In the genomic region with DNA sequence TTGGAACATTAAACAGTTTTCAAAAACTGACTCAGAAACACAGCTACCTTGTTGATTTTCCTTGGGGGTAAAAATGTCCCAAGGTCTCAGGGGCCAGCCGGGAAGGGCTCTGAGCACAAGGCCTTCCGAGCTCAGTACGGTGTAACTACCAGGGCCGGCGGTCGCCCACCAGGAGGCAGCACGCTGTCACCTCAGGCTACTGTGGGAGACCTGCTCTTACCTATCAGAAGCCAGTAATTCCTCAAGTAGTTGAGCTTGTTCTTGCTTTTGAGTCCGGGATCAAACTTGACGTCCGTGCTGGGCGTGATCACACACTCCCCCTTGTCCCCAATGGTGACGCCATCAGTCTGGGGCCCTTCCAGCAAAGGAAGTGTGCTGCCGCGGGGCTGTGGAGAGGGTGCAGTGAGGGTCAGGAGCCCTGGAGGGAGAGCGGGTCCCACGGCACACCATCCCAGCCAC, we compare ENCODE assay signal across 1 cellular context.
TF ChIP-seq lines count a peak whose summit lies in the region.

No MANE protein-coding gene starts in this region.

TF ChIP-seq in HepG2, 621 proteins besides CTCF, POLR2A, EP300 and RAD21 (continues in another document):
- TF ChIP-seq, protein P1, sequence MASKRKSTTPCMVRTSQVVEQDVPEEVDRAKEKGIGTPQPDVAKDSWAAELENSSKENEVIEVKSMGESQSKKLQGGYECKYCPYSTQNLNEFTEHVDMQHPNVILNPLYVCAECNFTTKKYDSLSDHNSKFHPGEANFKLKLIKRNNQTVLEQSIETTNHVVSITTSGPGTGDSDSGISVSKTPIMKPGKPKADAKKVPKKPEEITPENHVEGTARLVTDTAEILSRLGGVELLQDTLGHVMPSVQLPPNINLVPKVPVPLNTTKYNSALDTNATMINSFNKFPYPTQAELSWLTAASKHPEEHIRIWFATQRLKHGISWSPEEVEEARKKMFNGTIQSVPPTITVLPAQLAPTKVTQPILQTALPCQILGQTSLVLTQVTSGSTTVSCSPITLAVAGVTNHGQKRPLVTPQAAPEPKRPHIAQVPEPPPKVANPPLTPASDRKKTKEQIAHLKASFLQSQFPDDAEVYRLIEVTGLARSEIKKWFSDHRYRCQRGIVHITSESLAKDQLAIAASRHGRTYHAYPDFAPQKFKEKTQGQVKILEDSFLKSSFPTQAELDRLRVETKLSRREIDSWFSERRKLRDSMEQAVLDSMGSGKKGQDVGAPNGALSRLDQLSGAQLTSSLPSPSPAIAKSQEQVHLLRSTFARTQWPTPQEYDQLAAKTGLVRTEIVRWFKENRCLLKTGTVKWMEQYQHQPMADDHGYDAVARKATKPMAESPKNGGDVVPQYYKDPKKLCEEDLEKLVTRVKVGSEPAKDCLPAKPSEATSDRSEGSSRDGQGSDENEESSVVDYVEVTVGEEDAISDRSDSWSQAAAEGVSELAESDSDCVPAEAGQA (IDR thresholded peaks at IDR 0.05; ENCODE audit: low read depth), result no peak
- TF ChIP-seq, protein P1 (CRISPR knock-in tag; IDR thresholded peaks at IDR 0.05; ENCODE audit: borderline replicate concordance), result no peak
- TF ChIP-seq, protein P2, sequence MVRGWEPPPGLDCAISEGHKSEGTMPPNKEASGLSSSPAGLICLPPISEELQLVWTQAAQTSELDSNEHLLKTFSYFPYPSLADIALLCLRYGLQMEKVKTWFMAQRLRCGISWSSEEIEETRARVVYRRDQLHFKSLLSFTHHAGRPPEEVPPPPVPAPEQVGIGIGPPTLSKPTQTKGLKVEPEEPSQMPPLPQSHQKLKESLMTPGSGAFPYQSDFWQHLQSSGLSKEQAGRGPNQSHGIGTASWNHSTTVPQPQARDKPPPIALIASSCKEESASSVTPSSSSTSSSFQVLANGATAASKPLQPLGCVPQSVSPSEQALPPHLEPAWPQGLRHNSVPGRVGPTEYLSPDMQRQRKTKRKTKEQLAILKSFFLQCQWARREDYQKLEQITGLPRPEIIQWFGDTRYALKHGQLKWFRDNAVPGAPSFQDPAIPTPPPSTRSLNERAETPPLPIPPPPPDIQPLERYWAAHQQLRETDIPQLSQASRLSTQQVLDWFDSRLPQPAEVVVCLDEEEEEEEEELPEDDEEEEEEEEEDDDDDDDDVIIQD (CRISPR knock-in tag; IDR thresholded peaks at IDR 0.05; ENCODE audit: low read depth), result 0 out of 2 replicates have a peak, but pooled peaks have one; percentile 12
- peak; percentile 47; the same call in 1 of the 2 replicates for TF ChIP-seq ZNF331 (CRISPR knock-in tag; IDR thresholded peaks at IDR 0.05)
- TF ChIP-seq, protein P3, sequence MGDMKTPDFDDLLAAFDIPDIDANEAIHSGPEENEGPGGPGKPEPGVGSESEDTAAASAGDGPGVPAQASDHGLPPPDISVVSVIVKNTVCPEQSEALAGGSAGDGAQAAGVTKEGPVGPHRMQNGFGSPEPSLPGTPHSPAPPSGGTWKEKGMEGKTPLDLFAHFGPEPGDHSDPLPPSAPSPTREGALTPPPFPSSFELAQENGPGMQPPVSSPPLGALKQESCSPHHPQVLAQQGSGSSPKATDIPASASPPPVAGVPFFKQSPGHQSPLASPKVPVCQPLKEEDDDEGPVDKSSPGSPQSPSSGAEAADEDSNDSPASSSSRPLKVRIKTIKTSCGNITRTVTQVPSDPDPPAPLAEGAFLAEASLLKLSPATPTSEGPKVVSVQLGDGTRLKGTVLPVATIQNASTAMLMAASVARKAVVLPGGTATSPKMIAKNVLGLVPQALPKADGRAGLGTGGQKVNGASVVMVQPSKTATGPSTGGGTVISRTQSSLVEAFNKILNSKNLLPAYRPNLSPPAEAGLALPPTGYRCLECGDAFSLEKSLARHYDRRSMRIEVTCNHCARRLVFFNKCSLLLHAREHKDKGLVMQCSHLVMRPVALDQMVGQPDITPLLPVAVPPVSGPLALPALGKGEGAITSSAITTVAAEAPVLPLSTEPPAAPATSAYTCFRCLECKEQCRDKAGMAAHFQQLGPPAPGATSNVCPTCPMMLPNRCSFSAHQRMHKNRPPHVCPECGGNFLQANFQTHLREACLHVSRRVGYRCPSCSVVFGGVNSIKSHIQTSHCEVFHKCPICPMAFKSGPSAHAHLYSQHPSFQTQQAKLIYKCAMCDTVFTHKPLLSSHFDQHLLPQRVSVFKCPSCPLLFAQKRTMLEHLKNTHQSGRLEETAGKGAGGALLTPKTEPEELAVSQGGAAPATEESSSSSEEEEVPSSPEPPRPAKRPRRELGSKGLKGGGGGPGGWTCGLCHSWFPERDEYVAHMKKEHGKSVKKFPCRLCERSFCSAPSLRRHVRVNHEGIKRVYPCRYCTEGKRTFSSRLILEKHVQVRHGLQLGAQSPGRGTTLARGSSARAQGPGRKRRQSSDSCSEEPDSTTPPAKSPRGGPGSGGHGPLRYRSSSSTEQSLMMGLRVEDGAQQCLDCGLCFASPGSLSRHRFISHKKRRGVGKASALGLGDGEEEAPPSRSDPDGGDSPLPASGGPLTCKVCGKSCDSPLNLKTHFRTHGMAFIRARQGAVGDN (CRISPR knock-in tag; IDR thresholded peaks at IDR 0.05), result peak; percentile 72
- TF ChIP-seq, protein P4, sequence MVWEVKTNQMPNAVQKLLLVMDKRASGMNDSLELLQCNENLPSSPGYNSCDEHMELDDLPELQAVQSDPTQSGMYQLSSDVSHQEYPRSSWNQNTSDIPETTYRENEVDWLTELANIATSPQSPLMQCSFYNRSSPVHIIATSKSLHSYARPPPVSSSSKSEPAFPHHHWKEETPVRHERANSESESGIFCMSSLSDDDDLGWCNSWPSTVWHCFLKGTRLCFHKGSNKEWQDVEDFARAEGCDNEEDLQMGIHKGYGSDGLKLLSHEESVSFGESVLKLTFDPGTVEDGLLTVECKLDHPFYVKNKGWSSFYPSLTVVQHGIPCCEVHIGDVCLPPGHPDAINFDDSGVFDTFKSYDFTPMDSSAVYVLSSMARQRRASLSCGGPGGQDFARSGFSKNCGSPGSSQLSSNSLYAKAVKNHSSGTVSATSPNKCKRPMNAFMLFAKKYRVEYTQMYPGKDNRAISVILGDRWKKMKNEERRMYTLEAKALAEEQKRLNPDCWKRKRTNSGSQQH (CRISPR knock-in tag; IDR thresholded peaks at IDR 0.05; ENCODE audit: low read depth), result no peak
- peak; percentile 41; the same call in 1 of the 2 replicates for TF ChIP-seq SOX5 (CRISPR knock-in tag; IDR thresholded peaks at IDR 0.05; ENCODE audit: borderline replicate concordance)
- TF ChIP-seq FLYWCH1 (CRISPR knock-in tag; IDR thresholded peaks at IDR 0.05), result 0 out of 2 replicates have a peak, but pooled peaks have one; percentile 70
- no peak for TF ChIP-seq SOX13 (IDR thresholded peaks at IDR 0.05)
- 0 out of 4 replicates have a peak, but pooled peaks of 1 of the 2 experiments have one; percentile 25 for TF ChIP-seq SOX13 (CRISPR knock-in tag; conservative IDR thresholded peaks at IDR 0.05 in 1 of 2, IDR thresholded peaks at IDR 0.05 in 1 of 2)
- 0 out of 2 replicates have a peak, but pooled peaks have one; percentile 35 for TF ChIP-seq SMAD3 (CRISPR knock-in tag; IDR thresholded peaks at IDR 0.05)
- TF ChIP-seq, protein P5, sequence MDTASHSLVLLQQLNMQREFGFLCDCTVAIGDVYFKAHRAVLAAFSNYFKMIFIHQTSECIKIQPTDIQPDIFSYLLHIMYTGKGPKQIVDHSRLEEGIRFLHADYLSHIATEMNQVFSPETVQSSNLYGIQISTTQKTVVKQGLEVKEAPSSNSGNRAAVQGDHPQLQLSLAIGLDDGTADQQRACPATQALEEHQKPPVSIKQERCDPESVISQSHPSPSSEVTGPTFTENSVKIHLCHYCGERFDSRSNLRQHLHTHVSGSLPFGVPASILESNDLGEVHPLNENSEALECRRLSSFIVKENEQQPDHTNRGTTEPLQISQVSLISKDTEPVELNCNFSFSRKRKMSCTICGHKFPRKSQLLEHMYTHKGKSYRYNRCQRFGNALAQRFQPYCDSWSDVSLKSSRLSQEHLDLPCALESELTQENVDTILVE (CRISPR knock-in tag; IDR thresholded peaks at IDR 0.05), result 0 out of 2 replicates have a peak, but pooled peaks have one; percentile 33
- no peak for TF ChIP-seq CHCHD3 (CRISPR knock-in tag; IDR thresholded peaks at IDR 0.05)
- TF ChIP-seq SAFB2 (CRISPR knock-in tag; IDR thresholded peaks at IDR 0.05; ENCODE audit: borderline replicate concordance, low read depth), result no peak
- peak; percentile 74; the same call in 1 of the 2 replicates for TF ChIP-seq MXD4 (CRISPR knock-in tag; IDR thresholded peaks at IDR 0.05)
- TF ChIP-seq ATM (IDR thresholded peaks at IDR 0.05; ENCODE audit: borderline replicate concordance), result no peak
- no peak for TF ChIP-seq PHF21A (CRISPR knock-in tag; IDR thresholded peaks at IDR 0.05)
- peak; percentile 43; the same call in 1 of the 2 replicates for TF ChIP-seq KAT8 (CRISPR knock-in tag; IDR thresholded peaks at IDR 0.05)
- no peak for TF ChIP-seq SOX6 (IDR thresholded peaks at IDR 0.05)
- TF ChIP-seq SOX6 (CRISPR knock-in tag; IDR thresholded peaks at IDR 0.05), result peak; percentile 44; the same call in 1 of the 2 replicates
- TF ChIP-seq, protein P6, sequence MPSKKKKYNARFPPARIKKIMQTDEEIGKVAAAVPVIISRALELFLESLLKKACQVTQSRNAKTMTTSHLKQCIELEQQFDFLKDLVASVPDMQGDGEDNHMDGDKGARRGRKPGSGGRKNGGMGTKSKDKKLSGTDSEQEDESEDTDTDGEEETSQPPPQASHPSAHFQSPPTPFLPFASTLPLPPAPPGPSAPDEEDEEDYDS (CRISPR knock-in tag; IDR thresholded peaks at IDR 0.05), result 0 out of 2 replicates have a peak, but pooled peaks have one; percentile 19
- TF ChIP-seq NONO (IDR thresholded peaks at IDR 0.05), result no peak
- TF ChIP-seq NONO (CRISPR knock-in tag; conservative IDR thresholded peaks at IDR 0.05), result 0 out of 2 replicates have a peak, but pooled peaks have one; percentile 31
- peak; percentile 40; the same call in 1 of the 2 replicates for TF ChIP-seq GATAD2A (CRISPR knock-in tag; IDR thresholded peaks at IDR 0.05)
- TF ChIP-seq TARDBP (CRISPR knock-in tag; IDR thresholded peaks at IDR 0.05), result peak; percentile 43; the same call in 1 of the 2 replicates
- 0 out of 2 replicates have a peak, but pooled peaks have one; percentile 34 for TF ChIP-seq GABPB1 (CRISPR knock-in tag; IDR thresholded peaks at IDR 0.05)
- peak; percentile 19 for TF ChIP-seq IKZF4 (CRISPR knock-in tag; IDR thresholded peaks at IDR 0.05; ENCODE audit: borderline replicate concordance, low read depth, not compliant biosample characterization)
- no peak for TF ChIP-seq TCF7 (IDR thresholded peaks at IDR 0.05; ENCODE audit: low read depth)
- no peak for TF ChIP-seq PPARG (CRISPR knock-in tag; conservative IDR thresholded peaks at IDR 0.05)
- TF ChIP-seq, protein P7, sequence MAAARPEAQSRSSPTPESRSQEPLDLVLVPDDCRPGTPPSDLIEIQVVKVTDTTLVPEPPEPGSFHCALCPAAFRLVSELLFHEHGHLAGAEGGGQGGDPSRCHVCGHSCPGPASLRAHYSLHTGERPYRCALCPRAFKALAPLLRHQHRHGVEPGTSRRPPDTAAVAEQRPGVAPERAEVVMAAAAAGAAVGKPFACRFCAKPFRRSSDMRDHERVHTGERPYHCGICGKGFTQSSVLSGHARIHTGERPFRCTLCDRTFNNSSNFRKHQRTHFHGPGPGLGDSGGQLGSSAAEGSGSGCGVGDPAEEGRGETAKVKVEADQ (CRISPR knock-in tag; IDR thresholded peaks at IDR 0.05; ENCODE audit: borderline replicate concordance), result 0 out of 2 replicates have a peak, but pooled peaks have one; percentile 59
- no peak for TF ChIP-seq ZBTB3 (CRISPR knock-in tag; IDR thresholded peaks at IDR 0.05; ENCODE audit: borderline replicate concordance, low read depth)
- no peak for TF ChIP-seq MZF1 (CRISPR knock-in tag; IDR thresholded peaks at IDR 0.05; ENCODE audit: borderline replicate concordance)
- no peak for TF ChIP-seq ZFP37 (CRISPR knock-in tag; IDR thresholded peaks at IDR 0.05; ENCODE audit: borderline replicate concordance)
- TF ChIP-seq MBNL3 (CRISPR knock-in tag; conservative IDR thresholded peaks at IDR 0.05), result no peak
